12 cellular contexts compared by ENCODE assay signal in the genomic region with DNA sequence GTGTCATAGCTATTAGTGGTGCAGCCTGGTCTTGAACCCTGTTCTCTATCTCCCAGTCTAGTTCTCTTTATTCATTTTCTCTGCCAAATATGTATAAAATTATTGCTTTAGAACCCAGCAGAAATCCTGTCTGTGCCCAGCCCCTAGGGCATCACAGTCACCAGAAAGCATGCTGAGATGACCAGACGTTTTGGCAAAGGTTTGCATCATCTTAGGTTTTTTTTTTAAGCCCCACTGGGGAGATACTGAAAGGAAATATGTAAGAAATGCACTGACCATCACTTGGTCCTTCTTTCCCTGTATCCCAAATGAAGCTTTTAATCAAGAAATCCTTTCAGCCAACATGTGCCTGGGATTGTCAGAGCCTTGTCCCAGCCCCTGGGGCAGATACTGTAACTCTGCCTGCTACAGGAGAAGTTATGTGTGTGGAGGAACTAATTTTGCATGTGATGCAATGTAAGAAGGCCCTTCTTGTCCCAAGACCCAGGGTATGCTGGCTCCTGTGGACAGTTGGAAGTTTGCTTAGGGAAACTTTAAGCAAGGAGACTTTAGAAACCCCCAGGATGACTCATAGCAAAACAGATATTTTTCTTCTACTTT.
DNase-seq lines count a peak whose midpoint lies in the region; ATAC-seq and TF ChIP-seq lines count a peak whose summit lies in the region.
"Had no signal": no experiment of that assay in that cellular context is flagged by ENCODE, and none has a peak within 500 bp of the region (broad histone marks: within the 10 kb centered on the region; RNA-seq: fewer than 3 reads in every experiment).

No MANE protein-coding gene starts in this region.

- no peaks in the 10 kb centered on the region for H3K9me3 ChIP-seq in right atrium auricular region

- TF ChIP-seq CTCF in astrocyte of the spinal cord (IDR thresholded peaks at IDR 0.05; ENCODE audit: low read depth, low read length) (no peak), right atrium auricular region (IDR thresholded peaks at IDR 0.05) (no peak), brain microvascular endothelial cell (IDR thresholded peaks at IDR 0.05; ENCODE audit: low read depth, low read length, missing control alignments) (no peak)

- peaks cover 0 to 68% of the 10 kb centered on the region in 2 donors for H3K4me1 ChIP-seq in right atrium auricular region

- H3K27ac ChIP-seq in right atrium auricular region: peak overlapping the region in 1 of 2 donors; percentile 89
- H3K27ac ChIP-seq in temporal lobe (ENCODE audit: low read depth, low read length): peak overlapping the region; percentile 99
- H3K27ac ChIP-seq in brain microvascular endothelial cell: no peak overlapping the region

- H3K4me3 ChIP-seq in astrocyte of the spinal cord (ENCODE audit: low read depth, low read length) (no peak overlapping the region), right atrium auricular region (no peak overlapping the region), brain microvascular endothelial cell (ENCODE audit: low read depth, low read length) (no peak overlapping the region)

- ATAC-seq in GM19351 (IDR thresholded peaks at IDR 0.05; ENCODE audit: unreplicated experiment): peak; percentile 33

- no peaks in the 10 kb centered on the region for H3K27me3 ChIP-seq in right atrium auricular region
- H3K27me3 ChIP-seq in brain microvascular endothelial cell (replicated peaks): no peaks in the 10 kb centered on the region

- DNase-seq in astrocyte of the spinal cord (ENCODE audit: low read depth, low spot score): peak; percentile 41
- peak; percentile 74 for DNase-seq in right atrium auricular region (ENCODE audit: low spot score)
- no peak for DNase-seq in brain microvascular endothelial cell
- no peak for DNase-seq in effector CD8-positive, alpha-beta T cell (lab: John Stamatoyannopoulos, UW)
- no peak for DNase-seq in NCI-H1417 (lab: John Stamatoyannopoulos, UW)
- DNase-seq in RKO (ENCODE audit: low spot score): no peak
- DNase-seq: activated naive CD4-positive, alpha-beta T cell treated with anti-CD3 and anti-CD28 coated beads, Interleukin-2, amount 50 U/mL, for 16 hours; DMS 273 treated with DMSO at 0.1 percent for 48 hours; H9; NCI-H1436 treated with DMSO at 0.1 percent for 48 hours had no signal

- in situ Hi-C loops in astrocyte of the spinal cord (cut with HindIII; ENCODE audit: low sequenced_read_pairs) (no loop called here), brain microvascular endothelial cell (cut with HindIII; ENCODE audit: low pct_ligation_motif_present, low sequenced_read_pairs) (no loop called here)

- H3K36me3 ChIP-seq in right atrium auricular region: no peaks in the 10 kb centered on the region
- no peaks in the 10 kb centered on the region for H3K36me3 ChIP-seq in brain microvascular endothelial cell (replicated peaks)

Comparison
In these comparisons a context has a peak if more than half of its experiments do, and no peak if none do; other contexts are left out.
1. DNase-seq: peak in astrocyte of the spinal cord (single experiment) and right atrium auricular region (single experiment); none in brain microvascular endothelial cell (single experiment), effector CD8-positive, alpha-beta T cell (single experiment), NCI-H1417 (0 of 3) and RKO (single experiment).